ENCODE assay signal across 4 cellular contexts in genomic region chr16:74428537-74428936, GRCh38. TPM values are rescaled to one million over a fixed set of nuclear protein-coding genes. Genes with fewer than 3 reads are reported as not detected.
"Had no signal": no experiment of that assay in that cellular context is flagged by ENCODE, and none has a peak within 500 bp of the region (broad histone marks: within the 10 kb centered on the region; RNA-seq: fewer than 3 reads in every experiment).

No MANE protein-coding gene starts in this region.

RNA-seq across cellular contexts. Expression of gene CLEC18B, which starts 7.3 kb away (rescaled TPM):
- total RNA-seq: LHCN-M2, SJCRH30, SK-MEL-5 had no signal

RNA-seq across cellular contexts. Expression of gene NPIPB15, which starts 52.4 kb away (rescaled TPM):
- total RNA-seq: PC-3, SK-MEL-5 had no signal
